Comparison of ENCODE assay signal across 9 cellular contexts in the genomic region with DNA sequence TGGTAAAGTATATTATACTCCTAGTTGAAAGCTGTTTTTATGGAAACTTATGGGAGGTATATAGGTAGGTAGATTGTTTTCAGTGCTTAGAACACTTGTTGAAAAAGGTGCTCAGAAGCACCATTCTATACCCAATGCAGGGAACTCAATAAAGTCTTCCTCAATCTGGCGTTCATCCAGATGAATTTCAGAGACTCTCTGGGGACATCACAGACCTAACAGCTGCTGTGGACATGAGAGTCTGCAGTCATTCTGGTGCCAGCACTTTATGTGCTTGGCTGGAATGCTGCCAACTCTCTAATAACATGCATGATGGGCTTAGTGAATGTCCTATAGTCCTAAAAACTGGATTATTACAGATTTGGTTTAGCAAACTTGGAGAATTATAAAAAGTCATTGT.
DNase-seq lines count a peak whose midpoint lies in the region; ATAC-seq and TF ChIP-seq lines count a peak whose summit lies in the region.
"Had no signal": no experiment of that assay in that cellular context is flagged by ENCODE, and none has a peak within 500 bp of the region (broad histone marks: within the 10 kb centered on the region; RNA-seq: fewer than 3 reads in every experiment).

No MANE protein-coding gene starts in this region.

- no peak for ATAC-seq in activated CD8-positive, alpha-beta memory T cell treated with anti-CD3 and anti-CD28 coated beads, Interleukin-2, amount 10 ng/mL, durations not matched to agents 7 days and 5 days

- DNase-seq in LNCaP clone FGC (ENCODE audit: low read depth): peak; percentile 35
- peak; percentile 98 for DNase-seq in NCI-H345 (lab: John Stamatoyannopoulos, UW)
- peak; percentile 33 for DNase-seq in choroid plexus epithelial cell (ENCODE audit: low read depth)
- peak; percentile 10 for DNase-seq in retina
- no peak for DNase-seq in activated CD4-positive, alpha-beta T cell treated with anti-CD3 and anti-CD28 coated beads for 1 hour
- DNase-seq in activated CD4-positive, alpha-beta T cell treated with anti-CD3 and anti-CD28 coated beads, Interleukin-2, amount 50 U/mL, for 48 hours: no peak
- DNase-seq in activated CD8-positive, alpha-beta memory T cell treated with anti-CD3 and anti-CD28 coated beads, Interleukin-2, amount 10 ng/mL, durations not matched to agents 7 days and 5 days: no peak
- DNase-seq in effector CD4-positive, alpha-beta T cell: no peak
- DNase-seq: adrenal gland had no signal

- H3K9me3 Mint-ChIP-seq in activated CD8-positive, alpha-beta memory T cell treated with anti-CD3 and anti-CD28 coated beads, Interleukin-2, amount 10 ng/mL, durations not matched to agents 7 days and 5 days (ENCODE audit: low read depth): no peaks in the 10 kb centered on the region

- no peaks in the 10 kb centered on the region for H3K36me3 Mint-ChIP-seq in activated CD8-positive, alpha-beta memory T cell treated with anti-CD3 and anti-CD28 coated beads, Interleukin-2, amount 10 ng/mL, durations not matched to agents 7 days and 5 days

- TF ChIP-seq CTCF in LNCaP clone FGC (IDR thresholded peaks at IDR 0.05; ENCODE audit: control insufficient read depth, extremely low read depth, insufficient read depth): no peak
- TF ChIP-seq CTCF in choroid plexus epithelial cell (conservative IDR thresholded peaks at IDR 0.05; ENCODE audit: low read depth, low read length): no peak

- no peak overlapping the region for H3K4me3 ChIP-seq in LNCaP clone FGC (ENCODE audit: low read depth, low read length)
- no peak overlapping the region for H3K4me3 ChIP-seq in choroid plexus epithelial cell (ENCODE audit: low read depth, low read length)
- H3K4me3 ChIP-seq: adrenal gland had no signal

- no peak overlapping the region for H3K27ac Mint-ChIP-seq in activated CD8-positive, alpha-beta memory T cell treated with anti-CD3 and anti-CD28 coated beads, Interleukin-2, amount 10 ng/mL, durations not matched to agents 7 days and 5 days

- H3K4me1 Mint-ChIP-seq in activated CD8-positive, alpha-beta memory T cell treated with anti-CD3 and anti-CD28 coated beads, Interleukin-2, amount 10 ng/mL, durations not matched to agents 7 days and 5 days: no peaks in the 10 kb centered on the region

- H3K4me3 Mint-ChIP-seq in activated CD8-positive, alpha-beta memory T cell treated with anti-CD3 and anti-CD28 coated beads, Interleukin-2, amount 10 ng/mL, durations not matched to agents 7 days and 5 days: no peak overlapping the region

- CTCF ChIA-PET in activated CD8-positive, alpha-beta memory T cell treated with anti-CD3 and anti-CD28 coated beads, Interleukin-2, amount 10 ng/mL, durations not matched to agents 7 days and 5 days (lab: Charles Lee): no interaction called here

- H3K27me3 Mint-ChIP-seq in activated CD8-positive, alpha-beta memory T cell treated with anti-CD3 and anti-CD28 coated beads, Interleukin-2, amount 10 ng/mL, durations not matched to agents 7 days and 5 days: peaks cover 7% of the 10 kb centered on the region

Comparison
In these comparisons a context has a peak if more than half of its experiments do, and no peak if none do; other contexts are left out.
1. DNase-seq: peak in LNCaP clone FGC (single experiment), NCI-H345 (single experiment), choroid plexus epithelial cell (single experiment) and retina (single experiment); none in activated CD4-positive, alpha-beta T cell treated with anti-CD3 and anti-CD28 coated beads for 1 hour (single experiment), activated CD4-positive, alpha-beta T cell treated with anti-CD3 and anti-CD28 coated beads, Interleukin-2, amount 50 U/mL, for 48 hours (0 of 2), activated CD8-positive, alpha-beta memory T cell treated with anti-CD3 and anti-CD28 coated beads, Interleukin-2, amount 10 ng/mL, durations not matched to agents 7 days and 5 days (single experiment) and effector CD4-positive, alpha-beta T cell (single experiment).